23 cellular contexts compared by ENCODE assay signal in the genomic region with DNA sequence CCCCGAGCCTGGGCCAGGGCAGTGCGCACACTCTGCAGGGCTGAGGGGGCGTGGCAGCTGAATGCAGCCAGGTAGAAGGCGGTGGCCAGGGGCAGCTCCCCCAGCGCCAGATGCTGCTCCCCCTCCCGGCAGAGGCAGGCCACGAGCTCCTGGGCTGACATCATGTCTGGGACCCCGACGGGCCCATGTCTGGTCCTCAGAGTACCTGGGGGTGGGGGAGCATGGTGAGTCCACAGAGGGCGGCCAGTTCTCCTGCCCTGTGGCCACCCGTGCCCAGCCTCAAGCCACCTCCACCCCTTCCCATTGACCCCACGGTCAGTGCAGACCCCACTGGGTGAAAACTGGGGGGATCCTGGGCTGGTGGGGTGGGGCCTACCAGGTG.
"Had no signal": no experiment of that assay in that cellular context is flagged by ENCODE, and none has a peak within 500 bp of the region (broad histone marks: within the 10 kb centered on the region; RNA-seq: fewer than 3 reads in every experiment).

No MANE protein-coding gene starts in this region.

- H3K27ac ChIP-seq: adrenal gland, coronary artery, esophagus squamous epithelium, neutrophil, ovary, prostate gland, skin epidermis, testis, vagina had no signal

- ATAC-seq: left lobe of liver; natural killer cell treated with Interleukin-12 subunit alpha and Interleukin-12 subunit beta and Interleukin-15 and Interleukin-18, amount 100 ng/mL, for 72 hours had no signal

- H3K4me1 ChIP-seq: adrenal gland, esophagus squamous epithelium, prostate gland, testis, vagina had no signal

- H3K4me1 Mint-ChIP-seq: mesothelial cell of epicardium had no signal

- H3K36me3 Mint-ChIP-seq: activated CD4-positive, alpha-beta memory T cell treated with anti-CD3 and anti-CD28 coated beads for 36 hours; activated naive CD4-positive, alpha-beta T cell treated with anti-CD3 and anti-CD28 coated beads, Interleukin-2, amount 50 U/mL, for 24 hours; natural killer cell treated with Interleukin-12 subunit alpha and Interleukin-12 subunit beta and Interleukin-15 and Interleukin-18, amount 100 ng/mL, for 72 hours; stimulated activated naive B cell treated with anti-CD40 and anti-IgM and Interleukin-4, amounts not matched to agents 10 μg/mL and 1 μg/mL and 100 μg/mL, for 72 hours; T-cell had no signal

- H3K36me3 ChIP-seq: adrenal gland, esophagus squamous epithelium, neutrophil, ovary, prostate gland, vagina had no signal

- H3K9me3 ChIP-seq: adrenal gland, esophagus squamous epithelium, neutrophil, ovary, prostate gland, testis, vagina had no signal

- H3K27me3 ChIP-seq: ovary, testis, vagina had no signal

- H3K27ac Mint-ChIP-seq: activated CD4-positive, alpha-beta memory T cell treated with anti-CD3 and anti-CD28 coated beads for 36 hours; activated naive CD4-positive, alpha-beta T cell treated with anti-CD3 and anti-CD28 coated beads, Interleukin-2, amount 50 U/mL, for 24 hours; mesothelial cell of epicardium; natural killer cell treated with Interleukin-12 subunit alpha and Interleukin-12 subunit beta and Interleukin-15 and Interleukin-18, amount 100 ng/mL, for 72 hours; stimulated activated naive B cell treated with anti-CD40 and anti-IgM and Interleukin-4, amounts not matched to agents 10 μg/mL and 1 μg/mL and 100 μg/mL, for 72 hours; T-cell had no signal

- H3K9me3 Mint-ChIP-seq: activated naive CD4-positive, alpha-beta T cell treated with anti-CD3 and anti-CD28 coated beads, Interleukin-2, amount 50 U/mL, for 24 hours; natural killer cell treated with Interleukin-12 subunit alpha and Interleukin-12 subunit beta and Interleukin-15 and Interleukin-18, amount 100 ng/mL, for 72 hours had no signal

- DNase-seq: activated CD4-positive, alpha-beta memory T cell treated with anti-CD3 and anti-CD28 coated beads for 36 hours; activated CD4-positive, alpha-beta T cell treated with anti-CD3 and anti-CD28 coated beads for 4 hours; activated gamma-delta T cell treated with Interleukin-2 at 50 U/mL for 16 hours; activated T-cell treated with anti-CD3 and anti-CD28 coated beads for 4 hours; adrenal gland; cerebellar nuclear complex; esophagus squamous epithelium; stimulated activated CD4-positive, alpha-beta T cell treated with anti-CD3 and anti-CD28 coated beads, Interleukin-2, amount 100 ng/mL, for 48 hours; stimulated activated CD8-positive, alpha-beta memory T cell treated with anti-CD3 and anti-CD28 coated beads, Interleukin-4, amount 100 ng/mL, for 48 hours; stimulated activated naive B cell treated with anti-CD40 and anti-IgM and Interleukin-4, amounts not matched to agents 10 μg/mL and 1 μg/mL and 100 μg/mL, for 72 hours; T-cell; testis; trophoblast cell had no signal

- H3K4me3 Mint-ChIP-seq: activated CD4-positive, alpha-beta memory T cell treated with anti-CD3 and anti-CD28 coated beads for 36 hours; activated naive CD4-positive, alpha-beta T cell treated with anti-CD3 and anti-CD28 coated beads, Interleukin-2, amount 50 U/mL, for 24 hours; mesothelial cell of epicardium; natural killer cell treated with Interleukin-12 subunit alpha and Interleukin-12 subunit beta and Interleukin-15 and Interleukin-18, amount 100 ng/mL, for 72 hours; stimulated activated naive B cell treated with anti-CD40 and anti-IgM and Interleukin-4, amounts not matched to agents 10 μg/mL and 1 μg/mL and 100 μg/mL, for 72 hours; T-cell had no signal

- H3K4me3 ChIP-seq: adrenal gland, coronary artery, esophagus squamous epithelium, ovary, prostate gland, skin epidermis, testis, vagina had no signal
